Comparison of ENCODE assay signal across 9 cellular contexts in the genomic region with DNA sequence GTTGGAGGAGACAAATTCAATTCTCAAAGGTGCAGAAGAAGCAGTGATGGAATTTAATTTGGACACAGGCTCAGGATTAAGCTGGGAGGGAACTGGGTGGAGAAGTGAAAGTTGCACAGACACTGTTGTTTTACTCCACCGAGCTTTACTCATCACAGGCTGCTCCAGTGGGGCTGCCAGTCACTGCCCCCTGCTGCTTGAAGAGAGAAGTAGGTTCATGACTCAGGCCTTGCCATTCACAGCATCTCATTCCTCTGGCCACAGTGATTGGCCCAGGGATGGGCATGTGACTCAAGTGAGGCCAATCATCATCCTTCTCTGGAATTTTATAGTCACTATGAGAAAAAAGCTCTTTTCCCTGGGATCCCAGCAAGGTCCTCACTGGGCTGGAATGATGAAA. TPM values are rescaled to one million over a fixed set of nuclear protein-coding genes. Genes with fewer than 3 reads are reported as not detected.
A peak's percentile ranks its signal among the peaks of the same experiment; 100 is the strongest.
DNase-seq lines count a peak whose midpoint lies in the region; ATAC-seq, FAIRE-seq and TF ChIP-seq lines count a peak whose summit lies in the region.
"Had no signal": no experiment of that assay in that cellular context is flagged by ENCODE, and none has a peak within 500 bp of the region (broad histone marks: within the 10 kb centered on the region; RNA-seq: fewer than 3 reads in every experiment).

No MANE protein-coding gene starts in this region.

- TF ChIP-seq POLR2A in suprapubic skin (IDR thresholded peaks at IDR 0.05), result no peak

- no peaks in the 10 kb centered on the region for H3K9me3 ChIP-seq in suprapubic skin

- no peaks in the 10 kb centered on the region for H3K36me3 ChIP-seq in suprapubic skin

- no peaks in the 10 kb centered on the region for H3K27me3 ChIP-seq in suprapubic skin

- no peak overlapping the region for H3K27ac ChIP-seq in suprapubic skin

- H3K4me3 ChIP-seq in fibroblast of pulmonary artery (replicated peaks; ENCODE audit: low read depth, low read length) (no peak overlapping the region), suprapubic skin (no peak overlapping the region)

- WGBS in suprapubic skin, result 36% methylated on average over 1 of the region's 1 CpG

- ATAC-seq in GM21360 (IDR thresholded peaks at IDR 0.05; ENCODE audit: unreplicated experiment), result peak; percentile 85
- ATAC-seq in GM19328 (IDR thresholded peaks at IDR 0.05; ENCODE audit: unreplicated experiment), result no peak
- ATAC-seq: left colon had no signal

- H3K4me1 ChIP-seq in suprapubic skin, result peaks cover 5% of the 10 kb centered on the region

- TF ChIP-seq EP300 in suprapubic skin (IDR thresholded peaks at IDR 0.05), result no peak

- TF ChIP-seq CTCF in fibroblast of pulmonary artery (IDR thresholded peaks at IDR 0.05; ENCODE audit: low read length, missing control alignments) (peak; percentile 5), suprapubic skin (IDR thresholded peaks at IDR 0.05) (no peak)

- DNase-seq in DMS 273 treated with DMSO at 0.1 percent for 48 hours (lab: John Stamatoyannopoulos, UW) (peak; percentile 48), HTR-8/SVneo (ENCODE audit: insufficient read length, low spot score) (peak; percentile 14), fibroblast of pulmonary artery (ENCODE audit: low read depth) (no peak), suprapubic skin (ENCODE audit: low spot score in 2 of 2) (no peak)
- DNase-seq in activated CD4-positive, alpha-beta T cell treated with anti-CD3 and anti-CD28 coated beads for 1 hour, result peak; percentile 27
- DNase-seq in stimulated activated CD4-positive, alpha-beta T cell treated with anti-CD3 and anti-CD28 coated beads, Interleukin-1b, Interleukin-23, amount 100 ng/mL, for 48 hours, result peak; percentile 75

- no peak for FAIRE-seq in HTR-8/SVneo (lab: Jason Lieb, UNC)

RNA-seq across cellular contexts. Expression of a gene that starts 11.8 kb away (rescaled TPM):
- total RNA-seq in suprapubic skin, result 1 to 10 TPM; 2.4 to 7.6 (median 5.8) TPM

Comparison
In these comparisons a context has a peak if more than half of its experiments do, and no peak if none do; other contexts are left out.
1. DNase-seq: peak in DMS 273 treated with DMSO at 0.1 percent for 48 hours (single experiment), HTR-8/SVneo (single experiment), activated CD4-positive, alpha-beta T cell treated with anti-CD3 and anti-CD28 coated beads for 1 hour (single experiment) and stimulated activated CD4-positive, alpha-beta T cell treated with anti-CD3 and anti-CD28 coated beads, Interleukin-1b, Interleukin-23, amount 100 ng/mL, for 48 hours (single experiment); none in fibroblast of pulmonary artery (single experiment) and suprapubic skin (0 of 2).